In genomic region chr9:128556915-128557634, GRCh38 we compare ENCODE assay signal across 16 cellular contexts. TPM values are rescaled to one million over a fixed set of nuclear protein-coding genes. Genes with fewer than 3 reads are reported as not detected.
DNase-seq lines count a peak whose midpoint lies in the region; ATAC-seq, FAIRE-seq and TF ChIP-seq lines count a peak whose summit lies in the region.
"Had no signal": no experiment of that assay in that cellular context is flagged by ENCODE, and none has a peak within 500 bp of the region (broad histone marks: within the 10 kb centered on the region; RNA-seq: fewer than 3 reads in every experiment).

No MANE protein-coding gene starts in this region.

- H3K9me3 ChIP-seq in left ventricle myocardium inferior (replicated peaks) (no peaks in the 10 kb centered on the region), right cardiac atrium (ENCODE audit: control insufficient read depth, low read length) (no peaks in the 10 kb centered on the region), astrocyte (ENCODE audit: insufficient read depth, low read depth, low read length) (no peaks in the 10 kb centered on the region), right lobe of liver (no peaks in the 10 kb centered on the region), uterus (no peaks in the 10 kb centered on the region)
- H3K9me3 ChIP-seq: neutrophil had no signal

- no peaks in the 10 kb centered on the region for H3K27me3 ChIP-seq in left ventricle myocardium inferior (ENCODE audit: low read depth)
- H3K27me3 ChIP-seq in right cardiac atrium (ENCODE audit: control insufficient read depth, insufficient read depth): no peaks in the 10 kb centered on the region
- H3K27me3 ChIP-seq in astrocyte (ENCODE audit: insufficient read depth, low read length): no peaks in the 10 kb centered on the region
- no peaks in the 10 kb centered on the region for H3K27me3 ChIP-seq in right lobe of liver
- H3K27me3 ChIP-seq in uterus: no peaks in the 10 kb centered on the region
- H3K27me3 ChIP-seq: neutrophil had no signal

- no peak overlapping the region for H3K4me3 Mint-ChIP-seq in astrocyte (ENCODE audit: unreplicated experiment)
- H3K4me3 Mint-ChIP-seq: activated naive CD8-positive, alpha-beta T cell treated with anti-CD3 and anti-CD28 coated beads, Interleukin-2, amount 10 ng/mL, durations not matched to agents 7 days and 5 days; dendritic cell treated with granulocyte-macrophage colony-stimulating factor and Interleukin-4, amounts not matched to agents 40 ng/mL and 50 ng/mL, for 4 days had no signal

- no peak overlapping the region for H2AFZ ChIP-seq in astrocyte (ENCODE audit: low read depth, low read length)

- H3K4me1 ChIP-seq in left ventricle myocardium inferior: peaks cover 96% of the 10 kb centered on the region
- H3K4me1 ChIP-seq in right cardiac atrium (ENCODE audit: control insufficient read depth, insufficient read depth, low read length): peaks cover 11% of the 10 kb centered on the region
- H3K4me1 ChIP-seq in astrocyte (ENCODE audit: insufficient read depth, low read length): peaks cover 48% of the 10 kb centered on the region
- peaks cover 0 to 59% (median 23%) of the 10 kb centered on the region in 4 donors for H3K4me1 ChIP-seq in right lobe of liver
- peaks cover 10 to 14% of the 10 kb centered on the region in 2 donors for H3K4me1 ChIP-seq in uterus

- DNase-seq in left ventricle myocardium inferior: no peak
- DNase-seq in right cardiac atrium: no peak
- no peak for DNase-seq in astrocyte (ENCODE audit: low read depth)
- peak in 1 of 3 donors; percentile 61 for DNase-seq in right lobe of liver
- DNase-seq in uterus: no peak
- no peak for DNase-seq in stimulated activated CD4-positive, alpha-beta T cell treated with anti-CD3 and anti-CD28 coated beads, Interleukin-2, amount 100 ng/mL, for 48 hours
- DNase-seq: activated CD4-positive, alpha-beta T cell treated with anti-CD3 and anti-CD28 coated beads for 48 hours; activated naive CD8-positive, alpha-beta T cell treated with anti-CD3 and anti-CD28 coated beads, Interleukin-2, amount 10 ng/mL, durations not matched to agents 7 days and 5 days; AML-193; NCI-H187; stimulated activated CD4-positive, alpha-beta T cell treated with anti-CD3 and anti-CD28 coated beads, Interleukin-15, amount 100 ng/mL, for 24 hours; T-helper 1 cell had no signal

- H3K4me2 ChIP-seq in astrocyte (ENCODE audit: low read length): peak overlapping the region; percentile 16

- intact Hi-C loops in left ventricle myocardium inferior (cut with micrococcal nuclease): no loop called here
- intact Hi-C loops in right cardiac atrium (cut with DNase I): no loop called here
- intact Hi-C loops in right lobe of liver (cut with DNase I): no loop called here
- intact Hi-C loops in uterus (cut with DNase I; ENCODE audit: low total_unique reads): no loop called here

- no peaks in the 10 kb centered on the region for H3K27me3 Mint-ChIP-seq in astrocyte (ENCODE audit: low read depth, unreplicated experiment)
- H3K27me3 Mint-ChIP-seq: activated naive CD8-positive, alpha-beta T cell treated with anti-CD3 and anti-CD28 coated beads, Interleukin-2, amount 10 ng/mL, durations not matched to agents 7 days and 5 days; dendritic cell treated with granulocyte-macrophage colony-stimulating factor and Interleukin-4, amounts not matched to agents 40 ng/mL and 50 ng/mL, for 4 days had no signal

- ATAC-seq in right cardiac atrium (no peak), right lobe of liver (peak; percentile 37 to 59 (median 47)), GM18873 (IDR thresholded peaks at IDR 0.05; ENCODE audit: low FRiP score, unreplicated experiment) (no peak), GM21825 (IDR thresholded peaks at IDR 0.05; ENCODE audit: unreplicated experiment) (no peak)

- H3K4me3 ChIP-seq in left ventricle myocardium inferior (peak overlapping the region; percentile 40), right cardiac atrium (ENCODE audit: low read length) (no peak overlapping the region), astrocyte (ENCODE audit: insufficient read depth, low read depth, low read length) (no peak overlapping the region), right lobe of liver (peak overlapping the region in 1 of 3 donors; percentile 5), uterus (no peak overlapping the region)

- 62% methylated on average over 5 of the region's 5 CpGs for WGBS in right cardiac atrium
- 21% methylated on average over 5 of the region's 5 CpGs for WGBS in right lobe of liver (ENCODE audit: insufficient coverage, low coverage, low lambda C conversion rate, missing lambda C conversion rate)

- H3K4me1 Mint-ChIP-seq in astrocyte (ENCODE audit: low read depth, unreplicated experiment): peaks cover 28% of the 10 kb centered on the region

- no peak overlapping the region for H3K27ac Mint-ChIP-seq in astrocyte (ENCODE audit: unreplicated experiment)
- H3K27ac Mint-ChIP-seq: activated naive CD8-positive, alpha-beta T cell treated with anti-CD3 and anti-CD28 coated beads, Interleukin-2, amount 10 ng/mL, durations not matched to agents 7 days and 5 days; dendritic cell treated with granulocyte-macrophage colony-stimulating factor and Interleukin-4, amounts not matched to agents 40 ng/mL and 50 ng/mL, for 4 days had no signal

- H3K27ac ChIP-seq in left ventricle myocardium inferior (replicated peaks) (peak overlapping the region; percentile 100), right cardiac atrium (ENCODE audit: low read length) (no peak overlapping the region), astrocyte (ENCODE audit: low read depth, low read length) (no peak overlapping the region), right lobe of liver (peak overlapping the region; percentile 10 to 97 (median 97)), uterus (peak overlapping the region; percentile 83 to 96)
- H3K27ac ChIP-seq: neutrophil had no signal

- FAIRE-seq in astrocyte (lab: Jason Lieb, UNC): no peak

- H3K36me3 Mint-ChIP-seq in astrocyte (ENCODE audit: low read depth, unreplicated experiment): peaks cover 5% of the 10 kb centered on the region

- peaks cover 92% of the 10 kb centered on the region for H3K79me2 ChIP-seq in astrocyte (ENCODE audit: insufficient read depth, low read length)

- peaks cover 86% of the 10 kb centered on the region for H4K20me1 ChIP-seq in astrocyte (ENCODE audit: insufficient read depth, low read length)

- H3K36me3 ChIP-seq in left ventricle myocardium inferior (peaks cover 1% of the 10 kb centered on the region), astrocyte (ENCODE audit: insufficient read depth, low read length) (peaks cover 3% of the 10 kb centered on the region), right lobe of liver (no peaks in the 10 kb centered on the region), uterus (no peaks in the 10 kb centered on the region)
- H3K36me3 ChIP-seq: neutrophil had no signal

- H3K9ac ChIP-seq in astrocyte (ENCODE audit: low read length): no peak overlapping the region

- H3K9me3 Mint-ChIP-seq in astrocyte (ENCODE audit: unreplicated experiment): no peaks in the 10 kb centered on the region
- H3K9me3 Mint-ChIP-seq: activated naive CD8-positive, alpha-beta T cell treated with anti-CD3 and anti-CD28 coated beads, Interleukin-2, amount 10 ng/mL, durations not matched to agents 7 days and 5 days; dendritic cell treated with granulocyte-macrophage colony-stimulating factor and Interleukin-4, amounts not matched to agents 40 ng/mL and 50 ng/mL, for 4 days had no signal

- no peak for TF ChIP-seq POLR2A in right lobe of liver (IDR thresholded peaks at IDR 0.05)
- no peak for TF ChIP-seq POLR2A in uterus (IDR thresholded peaks at IDR 0.05)

- TF ChIP-seq CTCF in left ventricle myocardium inferior (IDR thresholded peaks at IDR 0.05; ENCODE audit: borderline replicate concordance) (no peak), astrocyte (IDR thresholded peaks at IDR 0.05; ENCODE audit: insufficient read depth, low read depth, low read length) (no peak), right lobe of liver (IDR thresholded peaks at IDR 0.05) (no peak), uterus (IDR thresholded peaks at IDR 0.05) (no peak)

RNA-seq across cellular contexts. Expression of gene SPTAN1, which starts 4.7 kb away (rescaled TPM):
- total RNA-seq in left ventricle myocardium inferior (269 TPM), right cardiac atrium (100 to 1,000 TPM; 269 to 312 (median 282) TPM), astrocyte (523 and 604 TPM in 2 replicates), right lobe of liver (100 to 1,000 TPM in 2 of 6 experiments, 10 to 100 TPM in 4; 74.6 to 141 (median 98.6) TPM), uterus (100 to 1,000 TPM; 244 to 521 (median 335) TPM)
- 154 TPM for polyA plus RNA-seq in right cardiac atrium

RNA-seq across cellular contexts. Expression of gene GLE1, which starts 52.6 kb away (rescaled TPM):
- 18.8 TPM for total RNA-seq in left ventricle myocardium inferior
- 10 to 100 TPM; 15.7 to 19.3 (median 17.9) TPM for total RNA-seq in right cardiac atrium
- polyA plus RNA-seq in right cardiac atrium: 10.6 TPM
- total RNA-seq in astrocyte: 15.0 and 17.5 TPM in 2 replicates
- 10 to 100 TPM; 10.5 to 15.9 (median 13.2) TPM for total RNA-seq in right lobe of liver
- total RNA-seq in uterus: 10 to 100 TPM in 3 of 4 donors, 1 to 10 TPM in 1; 3.3 to 25.5 (median 16.4) TPM

Comparison
In these comparisons a context has a peak if more than half of its experiments do, and no peak if none do; other contexts are left out.
1. H3K27ac ChIP-seq: peak in left ventricle myocardium inferior (single experiment), right lobe of liver (3 of 3) and uterus (2 of 2); none in right cardiac atrium (single experiment) and astrocyte (single experiment).
2. ATAC-seq: peak in right lobe of liver (4 of 4); none in right cardiac atrium (0 of 2), GM18873 (single experiment) and GM21825 (single experiment).